In genomic region chr21:42878993-42879787, GRCh38 we compare ENCODE assay signal across 8 cellular contexts. TPM values are rescaled to one million over a fixed set of nuclear protein-coding genes. Genes with fewer than 3 reads are reported as not detected.
DNase-seq lines count a peak whose midpoint lies in the region; ATAC-seq, FAIRE-seq and TF ChIP-seq lines count a peak whose summit lies in the region.

Gene WDR4, minus strand, starts transcription at chr21:42879539. Its CDS starts 44 bp downstream, at chr21:42879495.

- peaks cover 28% of the 10 kb centered on the region for H3K36me3 Mint-ChIP-seq in activated naive CD4-positive, alpha-beta T cell treated with anti-CD3 and anti-CD28 coated beads for 36 hours (ENCODE audit: low read depth)

- peak within 1 kb of the TSS; percentile 12 for H3K23ac ChIP-seq in neuronal stem cell (ENCODE audit: low read depth, low read length, poor library complexity)

- H3K27ac Mint-ChIP-seq in activated naive CD4-positive, alpha-beta T cell treated with anti-CD3 and anti-CD28 coated beads for 36 hours = peak within 1 kb of the TSS; percentile 88

- peak within 1 kb of the TSS; percentile 58 for H4K91ac ChIP-seq in neuronal stem cell (ENCODE audit: low read depth, low read length, poor library complexity)

- no peak within 1 kb of the TSS for H2BK120ac ChIP-seq in neuronal stem cell (ENCODE audit: low read depth, low read length)

- peak within 1 kb of the TSS; percentile 40 for H3K4ac ChIP-seq in neuronal stem cell (ENCODE audit: low read length)

- H3K9me3 ChIP-seq in neuronal stem cell (replicated peaks in 1 of 2; ENCODE audit: control insufficient read depth in 2 of 2, insufficient read depth in 1 of 2, low read depth in 1 of 2, low read length in 2 of 2) = peaks cover 0 to 2% of the 10 kb centered on the region in 2 donors
- no peaks in the 10 kb centered on the region for H3K9me3 ChIP-seq in subcutaneous abdominal adipose tissue (ENCODE audit: control insufficient read depth in 5 of 5, low read length in 5 of 5)

- H3K27me3 ChIP-seq in GM06990 (replicated peaks; ENCODE audit: control insufficient read depth, insufficient read depth, low read length) (no peaks in the 10 kb centered on the region), neuronal stem cell (ENCODE audit: control insufficient read depth in 3 of 3, insufficient read depth in 3 of 3, low read depth in 1 of 3, low read length in 3 of 3) (no peaks in the 10 kb centered on the region), subcutaneous abdominal adipose tissue (ENCODE audit: control insufficient read depth in 5 of 5, insufficient read depth in 4 of 5, low read length in 5 of 5) (no peaks in the 10 kb centered on the region)

- peak within 1 kb of the TSS; percentile 89 for H3K18ac ChIP-seq in neuronal stem cell (ENCODE audit: low read length)

- intact Hi-C loops in activated naive CD4-positive, alpha-beta T cell treated with anti-CD3 and anti-CD28 coated beads for 36 hours (cut with micrococcal nuclease) = loop anchor here (1.0 kb wide), 2 partner anchors 14 to 95 kb away; partner anchors contain the start of genes NDUFV3 and PKNOX1

- peak within 1 kb of the TSS; percentile 78 for H3K4me2 ChIP-seq in neuronal stem cell (ENCODE audit: insufficient read depth, low read length, poor library complexity, severe bottlenecking)

- FAIRE-seq in frontal cortex (lab: Jason Lieb, UNC) = no peak

- TF ChIP-seq POLR2A in NB4 (IDR thresholded peaks at IDR 0.05; ENCODE audit: extremely low read depth, insufficient read length) = peak; percentile 91

- H3K4me1 ChIP-seq in neuronal stem cell (ENCODE audit: control insufficient read depth in 2 of 2, insufficient read depth in 1 of 2, low read depth in 1 of 2, low read length in 2 of 2) = peaks cover 3 to 5% of the 10 kb centered on the region in 2 donors
- H3K4me1 ChIP-seq in subcutaneous abdominal adipose tissue (ENCODE audit: control insufficient read depth in 5 of 5, insufficient read depth in 5 of 5, low read length in 5 of 5) = peaks cover 2 to 22% (median 18%) of the 10 kb centered on the region in 5 donors

- H2AK5ac ChIP-seq in neuronal stem cell (ENCODE audit: low read depth, low read length) = no peak within 1 kb of the TSS

- H3K14ac ChIP-seq in neuronal stem cell (ENCODE audit: low read length) = peak within 1 kb of the TSS; percentile 41

- H3K36me3 ChIP-seq in GM06990 (ENCODE audit: control insufficient read depth, insufficient read depth, low read length) = peaks cover 3% of the 10 kb centered on the region
- H3K36me3 ChIP-seq in neuronal stem cell (replicated peaks in 1 of 2; ENCODE audit: control insufficient read depth in 2 of 2, insufficient read depth in 2 of 2, low read length in 2 of 2) = peaks cover 6 to 27% of the 10 kb centered on the region in 2 donors
- peaks cover 0 to 12% (median 8%) of the 10 kb centered on the region in 5 donors for H3K36me3 ChIP-seq in subcutaneous abdominal adipose tissue (ENCODE audit: control insufficient read depth in 5 of 5, insufficient read depth in 5 of 5, low read length in 5 of 5)

- WGBS in neuronal stem cell (ENCODE audit: extremely low coverage in 2 of 2, insufficient read length in 2 of 2, insufficient replicate concordance in 1 of 2), 2 donors = no CpG with 5 or more reads among the region's 80 CpGs

- H2BK15ac ChIP-seq in neuronal stem cell (ENCODE audit: low read length) = no peak within 1 kb of the TSS

- H3K9me3 Mint-ChIP-seq in activated naive CD4-positive, alpha-beta T cell treated with anti-CD3 and anti-CD28 coated beads for 36 hours = no peaks in the 10 kb centered on the region

- no peak within 1 kb of the TSS for H2BK12ac ChIP-seq in neuronal stem cell (ENCODE audit: low read length)

- peaks cover 20% of the 10 kb centered on the region for H3K4me1 Mint-ChIP-seq in activated naive CD4-positive, alpha-beta T cell treated with anti-CD3 and anti-CD28 coated beads for 36 hours (ENCODE audit: low read depth)

- peak within 1 kb of the TSS; percentile 97 for H3K4me3 Mint-ChIP-seq in activated naive CD4-positive, alpha-beta T cell treated with anti-CD3 and anti-CD28 coated beads for 36 hours

- H4K8ac ChIP-seq in neuronal stem cell (ENCODE audit: low read depth, low read length) = no peak within 1 kb of the TSS

- peak within 1 kb of the TSS; percentile 89 for H2AFZ ChIP-seq in neuronal stem cell (ENCODE audit: low read length)

- no peak within 1 kb of the TSS for H2BK5ac ChIP-seq in neuronal stem cell (ENCODE audit: low read length)

- H3K27me3 Mint-ChIP-seq in activated naive CD4-positive, alpha-beta T cell treated with anti-CD3 and anti-CD28 coated beads for 36 hours (ENCODE audit: low read depth) = no peaks in the 10 kb centered on the region

- DNase-seq in GM06990 (ENCODE audit: extremely low read depth, insufficient read length) (peak; percentile 98), NB4 (ENCODE audit: low read depth) (peak; percentile 97), SK-N-DZ (ENCODE audit: low spot score) (peak; percentile 97), frontal cortex (ENCODE audit: low spot score in 2 of 2) (peak; percentile 97 to 98), neuronal stem cell (ENCODE audit: low spot score) (peak; percentile 97)
- peak; percentile 99 for DNase-seq in activated naive CD4-positive, alpha-beta T cell treated with anti-CD3 and anti-CD28 coated beads for 36 hours

- H3K9ac ChIP-seq in neuronal stem cell (ENCODE audit: low read depth, low read length, poor library complexity) = peak within 1 kb of the TSS; percentile 91
- peak within 1 kb of the TSS; percentile 84 to 93 (median 91) for H3K9ac ChIP-seq in subcutaneous abdominal adipose tissue (ENCODE audit: low read length in 5 of 5)

- H3K27ac ChIP-seq in neuronal stem cell (replicated peaks; ENCODE audit: low read length) (peak within 1 kb of the TSS; percentile 60), subcutaneous abdominal adipose tissue (ENCODE audit: low read depth, low read length) (peak within 1 kb of the TSS; percentile 92)

- peaks cover 2% of the 10 kb centered on the region for H3K79me1 ChIP-seq in neuronal stem cell (ENCODE audit: low read depth, low read length)

- H3K4me3 ChIP-seq in GM06990 (replicated peaks; ENCODE audit: low read depth, low read length) (peak within 1 kb of the TSS; percentile 88), NB4 (ENCODE audit: low read depth, low read length) (peak within 1 kb of the TSS; percentile 98), neuronal stem cell (ENCODE audit: low read length in 2 of 2) (peak within 1 kb of the TSS; percentile 71 to 95), subcutaneous abdominal adipose tissue (ENCODE audit: low read depth in 1 of 5, low read length in 5 of 5) (peak within 1 kb of the TSS; percentile 77 to 100 (median 93))

- TF ChIP-seq CTCF in GM06990 (IDR thresholded peaks at IDR 0.05; ENCODE audit: insufficient read depth, low read length, poor library complexity, severe bottlenecking) = no peak
- TF ChIP-seq CTCF in NB4 (IDR thresholded peaks at IDR 0.05; ENCODE audit: low read depth, low read length) = no peak

- ATAC-seq in HG02571 (IDR thresholded peaks at IDR 0.05; ENCODE audit: unreplicated experiment) = peak; percentile 83

- CTCF ChIA-PET in activated naive CD4-positive, alpha-beta T cell treated with anti-CD3 and anti-CD28 coated beads for 36 hours (lab: Charles Lee) = no interaction called here

RNA-seq across cellular contexts. Expression of gene WDR4, which starts in this region (rescaled TPM):
- polyA plus RNA-seq in SK-N-DZ (2014; cell fraction: cytosol; rRNA removed) = 13.2 and 13.3 TPM in 2 replicates
- 23.2 and 39.7 TPM in 2 replicates for polyA plus RNA-seq in SK-N-DZ (2014; cell fraction: nucleus; rRNA removed)
- 10 to 100 TPM; 38.6 to 38.7 TPM for total RNA-seq in activated naive CD4-positive, alpha-beta T cell treated with anti-CD3 and anti-CD28 coated beads for 36 hours
- total RNA-seq in frontal cortex = 10.2 TPM
- 6.2 TPM for polyA plus RNA-seq in neuronal stem cell (2013, experiment 1 of 2)
- 6.2 TPM for polyA plus RNA-seq in neuronal stem cell (2013, experiment 2 of 2)

Comparison
In these comparisons a context has a peak if more than half of its experiments do, and no peak if none do; other contexts are left out.
1. Peak in every context shown above with its lines: DNase-seq, ATAC-seq, H3K4me3 ChIP-seq and H3K27ac ChIP-seq.